Comparison of ENCODE assay signal across 13 cellular contexts in the genomic region with DNA sequence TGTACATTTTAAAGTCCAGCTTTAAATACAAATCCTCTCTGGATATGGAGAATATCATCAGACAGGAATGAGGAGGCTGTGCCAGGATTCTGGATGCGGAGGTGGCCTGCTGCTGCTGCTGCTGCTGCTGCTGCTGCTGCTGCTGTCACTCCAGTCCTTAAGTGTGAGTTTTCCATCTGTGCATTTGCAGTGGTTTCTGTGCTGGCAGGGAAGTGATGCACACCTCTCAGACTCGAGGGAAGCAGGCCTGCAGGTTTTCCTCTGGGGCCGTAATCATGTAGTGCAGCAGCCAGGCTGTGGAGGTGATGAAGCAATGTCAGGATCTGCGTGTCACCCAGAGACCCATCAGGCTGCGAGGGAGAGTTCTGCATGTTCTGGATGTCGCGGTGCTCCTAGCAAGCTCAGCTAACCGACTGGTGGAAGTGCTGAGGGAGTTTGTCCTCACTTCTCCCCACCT. TPM values are rescaled to one million over a fixed set of nuclear protein-coding genes. Genes with fewer than 3 reads are reported as not detected.
DNase-seq lines count a peak whose midpoint lies in the region; ATAC-seq and TF ChIP-seq lines count a peak whose summit lies in the region.
"Had no signal": no experiment of that assay in that cellular context is flagged by ENCODE, and none has a peak within 500 bp of the region (broad histone marks: within the 10 kb centered on the region; RNA-seq: fewer than 3 reads in every experiment).

No MANE protein-coding gene starts in this region.

- H3K27me3 ChIP-seq in H9 (ENCODE audit: insufficient read depth, low read length): no peaks in the 10 kb centered on the region; the same call in 1 of the 2 replicates
- H3K27me3 ChIP-seq: testis had no signal

- peaks cover 2% of the 10 kb centered on the region for H3K4me1 Mint-ChIP-seq in activated T-helper 2 cell treated with anti-CD3 and anti-CD28 coated beads, Interferon-gamma antibody, Interleukin-2, Interleukin-4, amounts not matched to agents 10 μg/mL and 5 μg/mL and 100 μg/mL, durations not matched to agents 14 hours and 24 hours and 36 hours (ENCODE audit: low read depth)
- H3K4me1 Mint-ChIP-seq in naive B cell (peaks cover 0 to 8% (median 3%) of the 10 kb centered on the region in 3 donors), H9 (peaks cover under 1 to 6% of the 10 kb centered on the region in 2 experiments)

- peaks cover under 1% of the 10 kb centered on the region; the same call in 1 of the 2 replicates for H3K4me1 ChIP-seq in H9 (ENCODE audit: insufficient read depth, low read length)

- WGBS in H9 (ENCODE audit: extremely low coverage, insufficient read length, low lambda C conversion rate): no CpG with 5 or more reads among the region's 8 CpGs

- H3K4ac ChIP-seq in H9 (ENCODE audit: low read depth, low read length): no peak overlapping the region

- H3K27ac Mint-ChIP-seq in activated T-helper 2 cell treated with anti-CD3 and anti-CD28 coated beads, Interferon-gamma antibody, Interleukin-2, Interleukin-4, amounts not matched to agents 10 μg/mL and 5 μg/mL and 100 μg/mL, durations not matched to agents 14 hours and 24 hours and 36 hours: no peak overlapping the region
- H3K27ac Mint-ChIP-seq in naive B cell: no peak overlapping the region
- H3K27ac Mint-ChIP-seq in H9: no peak overlapping the region; a peak in 1 of 7 replicates

- peak; percentile 35 for DNase-seq in DMS53 (lab: John Stamatoyannopoulos, UW)
- peak; percentile 33 for DNase-seq in NCI-H1694 (lab: John Stamatoyannopoulos, UW)
- no peak for DNase-seq in activated T-helper 2 cell treated with anti-CD3 and anti-CD28 coated beads, Interferon-gamma antibody, Interleukin-2, Interleukin-4, amounts not matched to agents 10 μg/mL and 5 μg/mL and 100 μg/mL, durations not matched to agents 14 hours and 24 hours and 36 hours (ENCODE audit: low spot score)
- no peak for DNase-seq in naive B cell
- no peak for DNase-seq in H9
- no peak for DNase-seq in NCI-H1930 (lab: John Stamatoyannopoulos, UW)
- DNase-seq: activated CD4-positive, alpha-beta T cell treated with anti-CD3 and anti-CD28 coated beads for 1 hour; activated effector memory CD4-positive, alpha-beta T cell treated with Interleukin-2 at 50 U/mL for 16 hours; testis had no signal

- H3K23ac ChIP-seq in H9 (ENCODE audit: insufficient read length, low read depth, low read length): no peak overlapping the region

- ATAC-seq in naive B cell (ENCODE audit: low read depth in 2 of 2): no peak
- ATAC-seq in GM18861 (IDR thresholded peaks at IDR 0.05; ENCODE audit: unreplicated experiment): no peak
- no peak for ATAC-seq in HG02973 (IDR thresholded peaks at IDR 0.05; ENCODE audit: unreplicated experiment)

- H3K79me1 ChIP-seq in H9 (ENCODE audit: insufficient read depth, low read depth, low read length, poor library complexity, severe bottlenecking): no peaks in the 10 kb centered on the region

- H4K20me1 ChIP-seq in H9 (ENCODE audit: control insufficient read depth, insufficient read depth, insufficient read length): no peaks in the 10 kb centered on the region

- H2AK5ac ChIP-seq in H9 (ENCODE audit: insufficient read length, low read length): no peak overlapping the region

- no peak overlapping the region for H3K4me2 ChIP-seq in H9 (ENCODE audit: insufficient read depth, insufficient read length, low read length)

- no peak overlapping the region for H4K8ac ChIP-seq in H9 (replicated peaks; ENCODE audit: insufficient read length, low read depth, low read length)

- no peak overlapping the region for H2AFZ ChIP-seq in H9 (ENCODE audit: low read length)

- H2BK12ac ChIP-seq in H9 (ENCODE audit: insufficient read length, low read depth, low read length): no peak overlapping the region

- H3K18ac ChIP-seq in H9 (ENCODE audit: insufficient read length, low read depth, low read length): no peak overlapping the region

- H3K23me2 ChIP-seq in H9 (ENCODE audit: insufficient read length, low read depth, low read length, poor library complexity, severe bottlenecking): no peaks in the 10 kb centered on the region

- H3K9ac ChIP-seq in H9 (ENCODE audit: extremely low read depth, insufficient read length, low read length): no peak overlapping the region

- H3K79me2 ChIP-seq in H9 (ENCODE audit: insufficient read depth, low read length): no peaks in the 10 kb centered on the region

- no peak overlapping the region for H2BK20ac ChIP-seq in H9 (ENCODE audit: low read depth, low read length, poor library complexity, severe bottlenecking)

- no peaks in the 10 kb centered on the region for H3K36me3 Mint-ChIP-seq in activated T-helper 2 cell treated with anti-CD3 and anti-CD28 coated beads, Interferon-gamma antibody, Interleukin-2, Interleukin-4, amounts not matched to agents 10 μg/mL and 5 μg/mL and 100 μg/mL, durations not matched to agents 14 hours and 24 hours and 36 hours (ENCODE audit: low read depth)
- H3K36me3 Mint-ChIP-seq in naive B cell: no peaks in the 10 kb centered on the region
- H3K36me3 Mint-ChIP-seq in H9 (ENCODE audit: insufficient read depth in 1 of 3, low read depth in 3 of 3): no peaks in the 10 kb centered on the region

- intact Hi-C loops in activated T-helper 2 cell treated with anti-CD3 and anti-CD28 coated beads, Interferon-gamma antibody, Interleukin-2, Interleukin-4, amounts not matched to agents 10 μg/mL and 5 μg/mL and 100 μg/mL, durations not matched to agents 14 hours and 24 hours and 36 hours (cut with micrococcal nuclease): loop anchor here (2.0 to 10.0 kb wide), 4 partner anchors 153 to 743 kb away; a partner anchor contains a TSS

- peak overlapping the region; percentile 17 for H3K4me3 Mint-ChIP-seq in activated T-helper 2 cell treated with anti-CD3 and anti-CD28 coated beads, Interferon-gamma antibody, Interleukin-2, Interleukin-4, amounts not matched to agents 10 μg/mL and 5 μg/mL and 100 μg/mL, durations not matched to agents 14 hours and 24 hours and 36 hours (ENCODE audit: low read depth)
- H3K4me3 Mint-ChIP-seq in naive B cell: peak overlapping the region; percentile 16 to 83 (median 65)
- H3K4me3 Mint-ChIP-seq in H9: no peak overlapping the region

- no peaks in the 10 kb centered on the region for H3K9me3 Mint-ChIP-seq in activated T-helper 2 cell treated with anti-CD3 and anti-CD28 coated beads, Interferon-gamma antibody, Interleukin-2, Interleukin-4, amounts not matched to agents 10 μg/mL and 5 μg/mL and 100 μg/mL, durations not matched to agents 14 hours and 24 hours and 36 hours
- no peaks in the 10 kb centered on the region for H3K9me3 Mint-ChIP-seq in naive B cell
- no peaks in the 10 kb centered on the region for H3K9me3 Mint-ChIP-seq in H9

- H2BK5ac ChIP-seq in H9 (ENCODE audit: insufficient read length, low read length): no peak overlapping the region

- H3K27ac ChIP-seq in H9 (ENCODE audit: insufficient read length, low read depth, low read length): no peak overlapping the region
- H3K27ac ChIP-seq: cardiac muscle cell, testis had no signal

- H3K14ac ChIP-seq in H9 (ENCODE audit: insufficient read depth, low read length): no peak overlapping the region

- no peak overlapping the region for H2BK15ac ChIP-seq in H9 (ENCODE audit: low read depth, low read length)

- H3K56ac ChIP-seq in H9 (ENCODE audit: insufficient read length, low read depth, low read length): no peak overlapping the region

- H2BK120ac ChIP-seq in H9 (ENCODE audit: low read depth, low read length, poor library complexity, severe bottlenecking): no peak overlapping the region

- no peaks in the 10 kb centered on the region for H3K9me3 ChIP-seq in H9 (ENCODE audit: control insufficient read depth, low read depth, low read length)
- H3K9me3 ChIP-seq: testis had no signal

- no peak overlapping the region for H4K91ac ChIP-seq in H9 (ENCODE audit: insufficient read length, low read depth, low read length)

- H3T11ph ChIP-seq in H9 (ENCODE audit: low read length): no peak overlapping the region

- no peak overlapping the region for H4K5ac ChIP-seq in H9 (ENCODE audit: insufficient read length, low read depth, low read length)

- peaks cover 7% of the 10 kb centered on the region for H3K27me3 Mint-ChIP-seq in activated T-helper 2 cell treated with anti-CD3 and anti-CD28 coated beads, Interferon-gamma antibody, Interleukin-2, Interleukin-4, amounts not matched to agents 10 μg/mL and 5 μg/mL and 100 μg/mL, durations not matched to agents 14 hours and 24 hours and 36 hours (ENCODE audit: low read depth)
- H3K27me3 Mint-ChIP-seq in naive B cell (peaks cover 10 to 18% (median 12%) of the 10 kb centered on the region in 3 donors), H9 (ENCODE audit: low read depth) (peaks cover 6% of the 10 kb centered on the region)

- no peak for TF ChIP-seq CTCF in H9 (conservative IDR thresholded peaks at IDR 0.05)

RNA-seq across cellular contexts. Expression of a gene that starts 32.0 kb away (rescaled TPM):
- 0.32 TPM in 1 of 2 replicates, not detected in the other for total RNA-seq in activated T-helper 2 cell treated with anti-CD3 and anti-CD28 coated beads, Interferon-gamma antibody, Interleukin-2, Interleukin-4, amounts not matched to agents 10 μg/mL and 5 μg/mL and 100 μg/mL, durations not matched to agents 14 hours and 24 hours and 36 hours
- not detected for polyA plus RNA-seq in naive B cell (ENCODE audit: low read depth in 6 of 6)
- 0.44 TPM in 1 of 2 replicates, not detected in the other for total RNA-seq in H9 (2021)
- total RNA-seq: cardiac muscle cell, epithelial cell of proximal tubule had no signal

RNA-seq across cellular contexts. Expression of a gene that starts 32.1 kb away (rescaled TPM):
- total RNA-seq in activated T-helper 2 cell treated with anti-CD3 and anti-CD28 coated beads, Interferon-gamma antibody, Interleukin-2, Interleukin-4, amounts not matched to agents 10 μg/mL and 5 μg/mL and 100 μg/mL, durations not matched to agents 14 hours and 24 hours and 36 hours: 19.3 and 20.1 TPM in 2 replicates
- 10 to 100 TPM in 2 of 6 donors, 1 to 10 TPM in 4; 6.6 to 12.6 (median 9.1) TPM for polyA plus RNA-seq in naive B cell (ENCODE audit: low read depth in 6 of 6)
- 26.6 and 30.2 TPM in 2 replicates for total RNA-seq in H9 (2021)

Comparison
In these comparisons a context has a peak if more than half of its experiments do, and no peak if none do; other contexts are left out.
1. DNase-seq: peak in DMS53 (single experiment) and NCI-H1694 (single experiment); none in activated T-helper 2 cell treated with anti-CD3 and anti-CD28 coated beads, Interferon-gamma antibody, Interleukin-2, Interleukin-4, amounts not matched to agents 10 μg/mL and 5 μg/mL and 100 μg/mL, durations not matched to agents 14 hours and 24 hours and 36 hours (single experiment), naive B cell (single experiment), H9 (single experiment) and NCI-H1930 (0 of 2).
2. H3K4me3 Mint-ChIP-seq: peak in activated T-helper 2 cell treated with anti-CD3 and anti-CD28 coated beads, Interferon-gamma antibody, Interleukin-2, Interleukin-4, amounts not matched to agents 10 μg/mL and 5 μg/mL and 100 μg/mL, durations not matched to agents 14 hours and 24 hours and 36 hours (single experiment) and naive B cell (8 of 8); none in H9 (0 of 2).